8 cellular contexts compared by ENCODE assay signal in genomic region chr6:27188885-27189418, GRCh38. TPM values are rescaled to one million over a fixed set of nuclear protein-coding genes. Genes with fewer than 3 reads are reported as not detected.
DNase-seq lines count a peak whose midpoint lies in the region; ATAC-seq, FAIRE-seq and TF ChIP-seq lines count a peak whose summit lies in the region.

No MANE protein-coding gene starts in this region.

- H3K27ac ChIP-seq in adrenal gland (peak overlapping the region; percentile 74 to 88 (median 77)), heart right ventricle (peak overlapping the region in 9 of 10 donors; percentile 49 to 80 (median 63))

- peak; percentile 58 to 85 (median 76) for TF ChIP-seq CTCF in adrenal gland (IDR thresholded peaks at IDR 0.05)
- TF ChIP-seq CTCF in heart right ventricle (IDR thresholded peaks at IDR 0.05) = peak; percentile 70 to 87 (median 79)

- DNase-seq in GM03348 (ENCODE audit: low spot score) (peak; percentile 75), H54 (ENCODE audit: insufficient read length, low spot score) (no peak), LoVo (ENCODE audit: low spot score) (peak; percentile 82), RCC 7860 (ENCODE audit: low spot score) (peak; percentile 60), adrenal gland (peak; percentile 46 to 78 (median 66)), heart right ventricle (peak in 1 of 2 donors; percentile 59), pons (ENCODE audit: low spot score) (peak; percentile 78), 8988T (no peak)

- H3K4me1 ChIP-seq in adrenal gland (replicated peaks in 1 of 2) = no peaks in the 10 kb centered on the region
- peaks cover 0 to 12% (median 4%) of the 10 kb centered on the region in 9 donors for H3K4me1 ChIP-seq in heart right ventricle

- TF ChIP-seq POLR2A in H54 (IDR thresholded peaks at IDR 0.05; ENCODE audit: low read depth, low read length) (no peak), adrenal gland (IDR thresholded peaks at IDR 0.05) (no peak)

- H3K36me3 ChIP-seq in adrenal gland (replicated peaks in 1 of 2) = no peaks in the 10 kb centered on the region
- H3K36me3 ChIP-seq in heart right ventricle = no peaks in the 10 kb centered on the region

- FAIRE-seq in H54 (lab: Jason Lieb, UNC) (peak; percentile 38), RCC 7860 (lab: Jason Lieb, UNC) (peak; percentile 62)

- intact Hi-C loops in adrenal gland (cut with DNase I) (loop anchor here (10.0 kb wide), 1 partner anchor 706 kb away; a partner anchor contains a TSS), heart right ventricle (cut with DNase I) (loop anchor here in 7 of 10 donors (1.0 to 10.0 kb wide), 11 partner anchors 283 to 708 kb away; partner anchors contain the start of gene ZNF184 (in 2 of the 7))

- H3K27me3 ChIP-seq in adrenal gland = no peaks in the 10 kb centered on the region
- H3K27me3 ChIP-seq in heart right ventricle = peaks cover 0 to 10% (median 0%) of the 10 kb centered on the region in 7 donors

- H3K9me3 ChIP-seq in adrenal gland (replicated peaks in 1 of 3) (no peaks in the 10 kb centered on the region), heart right ventricle (no peaks in the 10 kb centered on the region)

- peak; percentile 88 to 97 (median 93) for ATAC-seq in heart right ventricle

- H3K4me3 ChIP-seq in adrenal gland (peak overlapping the region; percentile 22 to 87 (median 57)), heart right ventricle (peak overlapping the region; percentile 38 to 73 (median 64))

- WGBS in adrenal gland, 4 donors = 17 to 21% (median 21%) methylated on average over 10 of the region's 10 CpGs
- 21 to 23% methylated on average over 10 of the region's 10 CpGs for WGBS in heart right ventricle, 2 donors

RNA-seq across cellular contexts. Expression of gene PRSS16, which starts 58.5 kb away (rescaled TPM):
- total RNA-seq in adrenal gland (1 to 10 TPM in 4 of 8 donors, under 1 TPM in 2, not detected in 2; 0.63 to 3.5 (median 2.3) TPM), heart right ventricle (under 1 TPM in 2 of 10 donors, not detected in 8; 0.23 to 0.57 TPM)
- polyA plus RNA-seq in adrenal gland (1 to 10 TPM in 2 of 3 donors, under 1 TPM in 1; 0.80 to 1.3 (median 1.1) TPM), heart right ventricle (not detected)

Comparison
In these comparisons a context has a peak if more than half of its experiments do, and no peak if none do; other contexts are left out.
1. DNase-seq: peak in GM03348 (single experiment), LoVo (single experiment), RCC 7860 (single experiment), adrenal gland (7 of 7) and pons (single experiment); none in H54 (single experiment) and 8988T (single experiment).